Comparison of ENCODE assay signal across 8 cellular contexts in the genomic region with DNA sequence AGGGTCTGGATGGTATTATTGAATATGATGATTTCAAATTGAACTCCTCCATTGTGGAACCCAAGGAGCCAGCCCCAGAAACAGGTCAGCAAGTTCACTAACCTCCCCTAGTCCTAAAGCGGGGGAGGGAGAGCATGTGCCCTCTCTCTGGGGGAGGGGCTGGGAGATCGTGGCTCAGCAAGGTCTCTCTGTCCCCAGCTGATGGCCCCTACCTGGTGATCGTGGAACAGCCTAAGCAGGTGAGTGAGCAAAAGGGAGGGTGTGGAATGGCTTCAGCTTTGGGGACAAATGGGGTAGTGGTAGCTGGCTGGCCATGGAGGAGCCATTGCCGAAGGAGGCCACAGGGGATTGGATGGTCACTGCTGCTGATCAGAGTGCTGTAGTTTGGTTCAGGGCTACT. TPM values are rescaled to one million over a fixed set of nuclear protein-coding genes. Genes with fewer than 3 reads are reported as not detected.
DNase-seq lines count a peak whose midpoint lies in the region; ATAC-seq, FAIRE-seq and TF ChIP-seq lines count a peak whose summit lies in the region.

No MANE protein-coding gene starts in this region.

- peaks cover 15% of the 10 kb centered on the region for H3K36me3 ChIP-seq in CD8-positive, alpha-beta T cell (ENCODE audit: insufficient read depth, low read length)
- H3K36me3 ChIP-seq in Panc1 (ENCODE audit: control insufficient read depth, insufficient read depth, low read length) (peaks cover 2% of the 10 kb centered on the region; the same call in 1 of the 2 replicates), pancreas (no peaks in the 10 kb centered on the region)

- H3K27me3 ChIP-seq in CD8-positive, alpha-beta T cell (ENCODE audit: insufficient read depth, low read length) = no peaks in the 10 kb centered on the region
- H3K27me3 ChIP-seq in Panc1 (ENCODE audit: control insufficient read depth, insufficient read depth, low read length) (no peaks in the 10 kb centered on the region; the same call in 1 of the 2 replicates), pancreas (no peaks in the 10 kb centered on the region)

- in situ Hi-C loops in Panc1 (cut with HindIII; ENCODE audit: low pct_unique_long_range_greater_than_20kb, low sequenced_read_pairs) = no loop called here

- H3K36me3 Mint-ChIP-seq in CD8-positive, alpha-beta T cell = peaks cover 47% of the 10 kb centered on the region

- H3K9me3 Mint-ChIP-seq in CD8-positive, alpha-beta T cell = no peaks in the 10 kb centered on the region

- H3K4me1 ChIP-seq in CD8-positive, alpha-beta T cell (ENCODE audit: insufficient read depth, low read length) = peaks cover 35% of the 10 kb centered on the region
- peaks cover 36% of the 10 kb centered on the region for H3K4me1 ChIP-seq in Panc1 (ENCODE audit: control insufficient read depth, insufficient read depth, low read length)
- peaks cover 0 to 29% (median 0%) of the 10 kb centered on the region in 3 donors for H3K4me1 ChIP-seq in pancreas

- peak overlapping the region; percentile 98 for H3K27ac Mint-ChIP-seq in CD8-positive, alpha-beta T cell

- H3K9me3 ChIP-seq in CD8-positive, alpha-beta T cell (ENCODE audit: low read length) = no peaks in the 10 kb centered on the region
- H3K9me3 ChIP-seq in Panc1 (ENCODE audit: control insufficient read depth, insufficient read depth, low read depth, low read length) = no peaks in the 10 kb centered on the region
- H3K9me3 ChIP-seq in pancreas = no peaks in the 10 kb centered on the region

- TF ChIP-seq POLR2A in GM18505 (IDR thresholded peaks at IDR 0.05; ENCODE audit: borderline replicate concordance, extremely low read depth, insufficient read depth, insufficient read length) = no peak

- POLR2A ChIA-PET in CD8-positive, alpha-beta T cell (lab: Charles Lee) = interaction anchor here (0.6 to 3.7 kb wide), 9 partner anchors 8 to 283 kb away, joined by 3 to 34 read pairs (median 5); a partner anchor contains a TSS
- POLR2A ChIA-PET in Panc1 (lab: Charles Lee) = interaction anchor here (0.5 kb wide), 1 partner anchor 184 kb away, joined by 11 read pairs; no protein-coding TSS in a partner anchor

- ATAC-seq in CD8-positive, alpha-beta T cell = no peak
- ATAC-seq in Panc1 = no peak
- no peak for ATAC-seq in pancreas
- no peak for ATAC-seq in sciatic nerve
- ATAC-seq in GM18505 (IDR thresholded peaks at IDR 0.05; ENCODE audit: unreplicated experiment) = no peak
- ATAC-seq in GM19328 (IDR thresholded peaks at IDR 0.05; ENCODE audit: unreplicated experiment) = no peak

- H3K27ac ChIP-seq in CD8-positive, alpha-beta T cell (ENCODE audit: low read depth, low read length) = peak overlapping the region; percentile 100
- H3K27ac ChIP-seq in Panc1 (ENCODE audit: low read length) = peak overlapping the region; percentile 80
- H3K27ac ChIP-seq in pancreas = peak overlapping the region in 3 of 4 donors; percentile 96 to 99 (median 98)

- intact Hi-C loops in CD8-positive, alpha-beta T cell (cut with DNase I, micrococcal nuclease) = loop anchor here in 1 of 2 experiments (10.0 kb wide), 1 partner anchor 249 kb away; a partner anchor contains a TSS
- intact Hi-C loops in Panc1 (cut with micrococcal nuclease; ENCODE audit: unreplicated experiment) (no loop called here), pancreas (cut with DNase I) (no loop called here), sciatic nerve (cut with DNase I) (loop anchor here (10.0 kb wide), 1 partner anchor 79 kb away; no protein-coding TSS in a partner anchor)

- TF ChIP-seq CTCF in CD8-positive, alpha-beta T cell (IDR thresholded peaks at IDR 0.05) = no peak
- TF ChIP-seq CTCF in Panc1 (IDR thresholded peaks at IDR 0.05) = no peak
- no peak for TF ChIP-seq CTCF in epithelial cell of esophagus (IDR thresholded peaks at IDR 0.05; ENCODE audit: insufficient read depth, low read depth, low read length, missing control alignments)
- no peak for TF ChIP-seq CTCF in pancreas (IDR thresholded peaks at IDR 0.05)

- WGBS in pancreas, 2 donors = 43 to 45% methylated on average over 4 of the region's 4 CpGs

- H3K27me3 Mint-ChIP-seq in CD8-positive, alpha-beta T cell (ENCODE audit: low read depth) = no peaks in the 10 kb centered on the region

- BruUV-seq in Panc1 (replicated peaks; lab: Mats Ljungman, UMichigan) = no TSS peak

- peak overlapping the region; percentile 95 for H3K4me3 ChIP-seq in CD8-positive, alpha-beta T cell (ENCODE audit: low read depth, low read length)
- H3K4me3 ChIP-seq in Panc1 (ENCODE audit: low read depth in 2 of 2, low read length in 2 of 2) = peak overlapping the region; percentile 67 to 89
- peak overlapping the region; percentile 74 for H3K4me3 ChIP-seq in epithelial cell of esophagus (ENCODE audit: low read length)
- peak overlapping the region; percentile 68 to 85 (median 76) for H3K4me3 ChIP-seq in pancreas

- H3K4me3 Mint-ChIP-seq in CD8-positive, alpha-beta T cell = peak overlapping the region; percentile 90

- FAIRE-seq in pancreas (lab: Jason Lieb, UNC) = no peak

- CTCF ChIA-PET in CD8-positive, alpha-beta T cell (lab: Charles Lee) = interaction anchor here (0.6 to 5.5 kb wide), 6 partner anchors 26 to 190 kb away, joined by 3 to 100 read pairs (median 10); a partner anchor contains a TSS
- CTCF ChIA-PET in Panc1 (lab: Charles Lee) = no interaction called here

- peaks cover 47% of the 10 kb centered on the region for H3K4me1 Mint-ChIP-seq in CD8-positive, alpha-beta T cell (ENCODE audit: low read depth)

- DNase-seq in CD8-positive, alpha-beta T cell = no peak
- DNase-seq in Panc1 (ENCODE audit: low read depth, low spot score) = no peak
- DNase-seq in epithelial cell of esophagus (ENCODE audit: low read depth) = no peak
- DNase-seq in pancreas = peak in 1 of 6 donors; percentile 34
- no peak for DNase-seq in NCI-H82 treated with DMSO at 0.1 percent for 48 hours (lab: John Stamatoyannopoulos, UW; ENCODE audit: unreplicated experiment)
- no peak for DNase-seq in sciatic nerve (ENCODE audit: low spot score)

RNA-seq across cellular contexts. Expression of a gene that starts 0.7 kb away (rescaled TPM):
- total RNA-seq in CD8-positive, alpha-beta T cell = 100 to 1,000 TPM; 369 to 398 TPM
- total RNA-seq in Panc1 (2021; ENCODE audit: unreplicated experiment) = 105 TPM
- polyA plus RNA-seq in Panc1 (2012; ENCODE audit: insufficient read length) = 119 TPM
- total RNA-seq in pancreas = 10 to 100 TPM; 17.0 to 44.3 (median 22.0) TPM
- polyA plus RNA-seq in pancreas = 10 to 100 TPM; 44.7 to 58.0 TPM
- 64.1 TPM for total RNA-seq in sciatic nerve

RNA-seq across cellular contexts. Expression of a gene that starts 22.3 kb away (rescaled TPM):
- 10 to 100 TPM; 16.7 to 18.2 TPM for total RNA-seq in CD8-positive, alpha-beta T cell
- 2.4 TPM for total RNA-seq in Panc1 (2021; ENCODE audit: unreplicated experiment)
- polyA plus RNA-seq in Panc1 (2012; ENCODE audit: insufficient read length) = 8.3 TPM
- total RNA-seq in pancreas = 1 to 10 TPM; 2.1 to 5.8 (median 4.0) TPM
- 10 to 100 TPM; 13.5 to 30.9 TPM for polyA plus RNA-seq in pancreas
- 1.9 TPM for total RNA-seq in sciatic nerve

RNA-seq across cellular contexts. Expression of a gene that starts 24.4 kb away (rescaled TPM):
- 1 to 10 TPM; 7.0 to 7.9 TPM for total RNA-seq in CD8-positive, alpha-beta T cell
- total RNA-seq in Panc1 (2021; ENCODE audit: unreplicated experiment) = 7.9 TPM
- polyA plus RNA-seq in Panc1 (2012; ENCODE audit: insufficient read length) = 17.0 TPM
- 10 to 100 TPM in 5 of 6 donors, 1 to 10 TPM in 1; 10.0 to 13.6 (median 10.7) TPM for total RNA-seq in pancreas
- polyA plus RNA-seq in pancreas = 10 to 100 TPM; 15.7 to 24.2 TPM
- 11.1 TPM for total RNA-seq in sciatic nerve

RNA-seq across cellular contexts. Expression of a gene that starts 36.1 kb away (rescaled TPM):
- 10 to 100 TPM; 24.2 to 27.0 TPM for total RNA-seq in CD8-positive, alpha-beta T cell
- 79.3 TPM for total RNA-seq in Panc1 (2021; ENCODE audit: unreplicated experiment)
- 128 TPM for polyA plus RNA-seq in Panc1 (2012; ENCODE audit: insufficient read length)
- total RNA-seq in pancreas = 10 to 100 TPM; 18.9 to 25.3 (median 20.6) TPM
- 10 to 100 TPM; 27.1 to 51.5 TPM for polyA plus RNA-seq in pancreas
- 101 TPM for total RNA-seq in sciatic nerve

RNA-seq across cellular contexts. Expression of a gene that starts 55.1 kb away (rescaled TPM):
- total RNA-seq in CD8-positive, alpha-beta T cell = under 1 TPM; 0.31 to 0.35 TPM
- total RNA-seq in Panc1 (2021; ENCODE audit: unreplicated experiment) (0.21 TPM), pancreas (1 to 10 TPM in 2 of 6 donors, under 1 TPM in 4; 0.37 to 1.1 (median 0.44) TPM), sciatic nerve (not detected)
- 1.2 TPM for polyA plus RNA-seq in Panc1 (2012; ENCODE audit: insufficient read length)
- 1 to 10 TPM in 1 of 2 donors, under 1 TPM in 1; 0.46 to 1.2 TPM for polyA plus RNA-seq in pancreas
